ENCODE assay signal across 21 cellular contexts in the genomic region with DNA sequence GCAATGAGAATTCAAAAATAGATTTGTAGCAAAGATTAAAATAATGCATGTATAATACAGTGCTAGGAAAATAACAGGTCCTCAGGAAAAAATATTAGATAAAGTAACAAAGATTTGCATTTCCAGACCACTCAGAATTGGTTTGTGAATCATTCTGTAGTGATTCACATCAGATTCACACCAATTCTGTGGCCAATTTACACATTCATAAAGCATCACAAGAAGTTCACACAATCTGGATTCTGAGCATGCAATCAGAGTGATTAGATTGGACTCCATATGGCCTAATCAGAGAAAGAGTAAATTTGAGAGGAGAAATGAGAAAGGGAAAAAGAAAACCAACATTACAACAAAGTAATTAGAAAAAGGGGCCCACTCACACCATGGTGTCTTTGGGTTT. TPM values are rescaled to one million over a fixed set of nuclear protein-coding genes. Genes with fewer than 3 reads are reported as not detected.
"Had no signal": no experiment of that assay in that cellular context is flagged by ENCODE, and none has a peak within 500 bp of the region (broad histone marks: within the 10 kb centered on the region; RNA-seq: fewer than 3 reads in every experiment).

No MANE protein-coding gene starts in this region.

- H3K4me2 ChIP-seq: SK-N-SH had no signal

- ATAC-seq: Panc1 had no signal

- H3K27ac ChIP-seq: RWPE1 had no signal

- H3K9ac ChIP-seq: SK-N-SH had no signal

- DNase-seq: Kasumi-1, KBM-7, MM.1S, NCI-H1092 treated with DMSO at 0.1 percent for 48 hours, NCI-H1436, NCI-H187, NCI-H2029, NCI-H2081 treated with DMSO at 0.1 percent for 48 hours, NCI-H2171, NCI-H226, NCI-H446, NCI-H510A, NCI-H524 treated with DMSO at 0.1 percent for 48 hours, NCI-H69, NCI-H774, SHP77, SK-N-SH, SW 1271 had no signal

RNA-seq across cellular contexts. Expression of a gene that starts 36.0 kb away (rescaled TPM):
- total RNA-seq: HT-29 had no signal
